ENCODE assay signal across 16 cellular contexts in genomic region chr9:120922404-120923173, GRCh38. TPM values are rescaled to one million over a fixed set of nuclear protein-coding genes. Genes with fewer than 3 reads are reported as not detected.
DNase-seq lines count a peak whose midpoint lies in the region; ATAC-seq, FAIRE-seq and TF ChIP-seq lines count a peak whose summit lies in the region.
"Had no signal": no experiment of that assay in that cellular context is flagged by ENCODE, and none has a peak within 500 bp of the region (broad histone marks: within the 10 kb centered on the region; RNA-seq: fewer than 3 reads in every experiment).

No MANE protein-coding gene starts in this region.

- H2AK9ac ChIP-seq in IMR-90 (replicated peaks; ENCODE audit: low read depth, low read length, poor library complexity), result no peak overlapping the region

- peak overlapping the region; percentile 90 for H3K27ac Mint-ChIP-seq in activated CD4-positive, alpha-beta T cell treated with anti-CD3 and anti-CD28 coated beads for 36 hours
- peak overlapping the region; percentile 95 for H3K27ac Mint-ChIP-seq in activated naive CD8-positive, alpha-beta T cell treated with anti-CD3 and anti-CD28 coated beads, Interleukin-2, amount 50 U/mL, for 24 hours

- H3K4me2 ChIP-seq in IMR-90 (ENCODE audit: low read depth, low read length), result no peak overlapping the region
- H3K4me2 ChIP-seq: SK-N-SH had no signal

- H3K9ac ChIP-seq in IMR-90 (ENCODE audit: low read depth, low read length), result no peak overlapping the region
- H3K9ac ChIP-seq: SK-N-SH had no signal

- H3K14ac ChIP-seq in IMR-90 (replicated peaks; ENCODE audit: low read depth, low read length), result no peak overlapping the region

- no peak overlapping the region for H2BK15ac ChIP-seq in IMR-90 (ENCODE audit: low read depth, low read length)

- no CpG with 5 or more reads among the region's 7 CpGs for WGBS in IMR-90 (ENCODE audit: extremely low coverage in 2 of 2, insufficient read length in 1 of 2), 2 experiments
- WGBS in small intestine, 3 donors, result 61 to 75% (median 65%) methylated on average over 7 of the region's 7 CpGs

- POLR2A ChIA-PET in activated CD4-positive, alpha-beta T cell treated with anti-CD3 and anti-CD28 coated beads for 36 hours (lab: Charles Lee), result interaction anchor here (1.1 to 1.9 kb wide), 3 partner anchors 9 to 78 kb away, joined by 4 to 6 read pairs (median 5); no protein-coding TSS in a partner anchor
- POLR2A ChIA-PET in IMR-90 (lab: Charles Lee; ENCODE audit: unreplicated experiment), result interaction anchor here (0.9 kb wide), 1 partner anchor 9 kb away, joined by 6 read pairs; no protein-coding TSS in a partner anchor

- FAIRE-seq in small intestine (lab: Jason Lieb, UNC), result no peak
- FAIRE-seq: A204.1 had no signal

- no peak for TF ChIP-seq CTCF in IMR-90 (conservative IDR thresholded peaks at IDR 0.05; ENCODE audit: low read depth, low read length)

- H2BK20ac ChIP-seq in IMR-90 (ENCODE audit: low read depth, low read length), result no peak overlapping the region

- H3K4me1 ChIP-seq in IMR-90 (ENCODE audit: control insufficient read depth, insufficient read depth, low read length) (peaks cover 26% of the 10 kb centered on the region), small intestine (ENCODE audit: control insufficient read depth in 2 of 2, insufficient read depth in 1 of 2, low read depth in 1 of 2, low read length in 1 of 2) (peaks cover 0 to 6% of the 10 kb centered on the region in 2 donors)

- DNase-seq in activated CD4-positive, alpha-beta T cell treated with anti-CD3 and anti-CD28 coated beads for 36 hours, result no peak
- no peak for DNase-seq in activated CD4-positive, alpha-beta T cell treated with anti-CD3 and anti-CD28 coated beads for 1 hour
- DNase-seq in IMR-90, result no peak
- no peak for DNase-seq in activated naive CD8-positive, alpha-beta T cell treated with anti-CD3 and anti-CD28 coated beads, Interleukin-2, amount 50 U/mL, for 24 hours
- no peak for DNase-seq in small intestine
- no peak for DNase-seq in HCEC 1CT
- DNase-seq in NK-92 (lab: John Stamatoyannopoulos, UW; ENCODE audit: unreplicated experiment), result no peak
- DNase-seq: gastrocnemius medialis, MM.1S, naive B cell, NCI-H2171 treated with DMSO at 0.1 percent for 48 hours, right lobe of liver had no signal

- CTCF ChIA-PET in activated CD4-positive, alpha-beta T cell treated with anti-CD3 and anti-CD28 coated beads for 36 hours (lab: Charles Lee), result interaction anchor here (0.6 to 2.6 kb wide), 7 partner anchors 10 to 76 kb away, joined by 3 to 9 read pairs (median 4); no protein-coding TSS in a partner anchor
- CTCF ChIA-PET in IMR-90 (lab: Yijun Ruan, JAX), result no interaction called here

- no peak for TF ChIP-seq RAD21 in IMR-90 (IDR thresholded peaks at IDR 0.05; ENCODE audit: low read length)

- no peak overlapping the region for H4K91ac ChIP-seq in IMR-90 (ENCODE audit: insufficient read depth, low read depth, low read length)

- H4K8ac ChIP-seq in IMR-90 (ENCODE audit: low read depth in 2 of 2, low read length in 2 of 2), result no peak overlapping the region

- no peaks in the 10 kb centered on the region for H4K20me1 ChIP-seq in IMR-90 (ENCODE audit: insufficient read depth, low read length)

- in situ Hi-C loops in IMR-90 (cut with MboI; ENCODE audit: low sequenced_read_pairs), result no loop called here

- H2AFZ ChIP-seq in IMR-90 (replicated peaks; ENCODE audit: low read length, poor library complexity), result no peak overlapping the region

- H3K27me3 ChIP-seq in IMR-90 (ENCODE audit: control insufficient read depth, insufficient read depth, low read length) (no peaks in the 10 kb centered on the region), small intestine (ENCODE audit: control insufficient read depth in 2 of 2, insufficient read depth in 2 of 2, low read length in 2 of 2) (no peaks in the 10 kb centered on the region)
- H3K27me3 ChIP-seq: gastrocnemius medialis, right lobe of liver had no signal

- H2BK120ac ChIP-seq in IMR-90 (ENCODE audit: low read depth, low read length), result no peak overlapping the region

- H3K9me1 ChIP-seq in IMR-90 (ENCODE audit: insufficient read depth, low read length), result peaks cover 26% of the 10 kb centered on the region

- peak overlapping the region; percentile 90 for H3K4me3 Mint-ChIP-seq in activated CD4-positive, alpha-beta T cell treated with anti-CD3 and anti-CD28 coated beads for 36 hours
- peak overlapping the region; percentile 90 for H3K4me3 Mint-ChIP-seq in activated naive CD8-positive, alpha-beta T cell treated with anti-CD3 and anti-CD28 coated beads, Interleukin-2, amount 50 U/mL, for 24 hours
- H3K4me3 Mint-ChIP-seq: naive B cell had no signal

- dilution Hi-C loops in IMR-90 (cut with HindIII; ENCODE audit: low sequenced_read_pairs, unreplicated experiment), result no loop called here

- no peak overlapping the region for H3K56ac ChIP-seq in IMR-90 (ENCODE audit: extremely low read depth, insufficient read depth, low read length)

- no peak overlapping the region for H2BK5ac ChIP-seq in IMR-90 (ENCODE audit: low read depth, low read length, poor library complexity, severe bottlenecking)

- H3K36me3 ChIP-seq in IMR-90 (ENCODE audit: control insufficient read depth, insufficient read depth, low read length) (no peaks in the 10 kb centered on the region), small intestine (ENCODE audit: control insufficient read depth in 2 of 2, insufficient read depth in 2 of 2, low read length in 2 of 2) (no peaks in the 10 kb centered on the region)
- H3K36me3 ChIP-seq: gastrocnemius medialis, right lobe of liver had no signal

- peaks cover 86% of the 10 kb centered on the region for H3K36me3 Mint-ChIP-seq in activated CD4-positive, alpha-beta T cell treated with anti-CD3 and anti-CD28 coated beads for 36 hours (ENCODE audit: low read depth)
- peaks cover 82% of the 10 kb centered on the region for H3K36me3 Mint-ChIP-seq in activated naive CD8-positive, alpha-beta T cell treated with anti-CD3 and anti-CD28 coated beads, Interleukin-2, amount 50 U/mL, for 24 hours (ENCODE audit: low read depth)
- H3K36me3 Mint-ChIP-seq: naive B cell had no signal

- BruUV-seq in IMR-90 (replicated peaks; lab: Mats Ljungman, UMichigan), result no TSS peak

- H3K18ac ChIP-seq in IMR-90 (ENCODE audit: low read depth, low read length), result no peak overlapping the region

- peaks cover 77% of the 10 kb centered on the region for H3K4me1 Mint-ChIP-seq in activated CD4-positive, alpha-beta T cell treated with anti-CD3 and anti-CD28 coated beads for 36 hours
- H3K4me1 Mint-ChIP-seq in activated naive CD8-positive, alpha-beta T cell treated with anti-CD3 and anti-CD28 coated beads, Interleukin-2, amount 50 U/mL, for 24 hours, result peaks cover 80% of the 10 kb centered on the region

- intact Hi-C loops in activated CD4-positive, alpha-beta T cell treated with anti-CD3 and anti-CD28 coated beads for 36 hours (cut with DNase I, micrococcal nuclease), result no loop called here
- intact Hi-C loops in IMR-90 (cut with micrococcal nuclease), result no loop called here

- H3K23ac ChIP-seq in IMR-90 (ENCODE audit: low read depth, low read length), result 0 out of 2 replicates have a peak overlapping the region, but pooled peaks have one; percentile 33

- no peak overlapping the region for H3K4ac ChIP-seq in IMR-90 (ENCODE audit: low read depth, low read length)

- H3K9me3 ChIP-seq in IMR-90 (ENCODE audit: control insufficient read depth, insufficient read depth, low read length) (no peaks in the 10 kb centered on the region), small intestine (ENCODE audit: control insufficient read depth, low read depth) (no peaks in the 10 kb centered on the region)
- H3K9me3 ChIP-seq: gastrocnemius medialis, right lobe of liver, SK-N-SH had no signal

- H3K9me3 Mint-ChIP-seq in activated CD4-positive, alpha-beta T cell treated with anti-CD3 and anti-CD28 coated beads for 36 hours (ENCODE audit: low read depth), result no peaks in the 10 kb centered on the region
- no peaks in the 10 kb centered on the region for H3K9me3 Mint-ChIP-seq in activated naive CD8-positive, alpha-beta T cell treated with anti-CD3 and anti-CD28 coated beads, Interleukin-2, amount 50 U/mL, for 24 hours
- H3K9me3 Mint-ChIP-seq: naive B cell had no signal

- H3K79me1 ChIP-seq in IMR-90 (ENCODE audit: low read depth in 1 of 2, low read length in 2 of 2), result peaks cover 0 to 29% of the 10 kb centered on the region in 2 experiments; a peak in 2 of 4 replicates

- no peak overlapping the region for H4K5ac ChIP-seq in IMR-90 (ENCODE audit: low read depth, low read length)

- no peak for ATAC-seq in activated CD4-positive, alpha-beta T cell treated with anti-CD3 and anti-CD28 coated beads for 36 hours
- ATAC-seq in IMR-90 (ENCODE audit: low read depth) (no peak), HG02623 (IDR thresholded peaks at IDR 0.05; ENCODE audit: unreplicated experiment) (no peak)
- no peak for ATAC-seq in activated naive CD8-positive, alpha-beta T cell treated with anti-CD3 and anti-CD28 coated beads, Interleukin-2, amount 50 U/mL, for 24 hours
- ATAC-seq: gastrocnemius medialis, right lobe of liver had no signal

- H3K4me3 ChIP-seq in IMR-90 (ENCODE audit: insufficient read depth, low read depth, low read length) (no peak overlapping the region), small intestine (ENCODE audit: low read depth in 1 of 2, low read length in 2 of 2) (no peak overlapping the region)
- H3K4me3 ChIP-seq: gastrocnemius medialis, right lobe of liver had no signal

- H3K27ac ChIP-seq in IMR-90 (ENCODE audit: insufficient read depth, low read length), result no peak overlapping the region
- H3K27ac ChIP-seq in small intestine (ENCODE audit: low read depth in 1 of 2, low read length in 1 of 2), result peak overlapping the region; percentile 23 to 45
- H3K27ac ChIP-seq: HL-60, right lobe of liver had no signal

- H3K27me3 Mint-ChIP-seq in activated CD4-positive, alpha-beta T cell treated with anti-CD3 and anti-CD28 coated beads for 36 hours, result no peaks in the 10 kb centered on the region
- no peaks in the 10 kb centered on the region for H3K27me3 Mint-ChIP-seq in activated naive CD8-positive, alpha-beta T cell treated with anti-CD3 and anti-CD28 coated beads, Interleukin-2, amount 50 U/mL, for 24 hours
- H3K27me3 Mint-ChIP-seq: naive B cell had no signal

- H2AK5ac ChIP-seq in IMR-90 (ENCODE audit: low read depth, low read length), result no peak overlapping the region

- TF ChIP-seq POLR2A in IMR-90 (IDR thresholded peaks at IDR 0.05; ENCODE audit: low read depth, low read length), result no peak

RNA-seq across cellular contexts. Expression of gene TRAF1, which starts 4.0 kb away (rescaled TPM):
- 100 to 1,000 TPM; 103 to 113 TPM for total RNA-seq in activated CD4-positive, alpha-beta T cell treated with anti-CD3 and anti-CD28 coated beads for 36 hours
- 3.1 and 3.9 TPM in 2 replicates for total RNA-seq in IMR-90 (2012; rRNA removed)
- polyA plus RNA-seq in IMR-90 (2012; rRNA removed) (3.7 and 4.1 TPM in 2 replicates), small intestine (1 to 10 TPM; 1.1 to 2.8 (median 1.1) TPM)
- 2.0 and 2.9 TPM in 2 replicates for polyA plus RNA-seq in IMR-90 (2012; cell fraction: cytosol; rRNA removed)
- 5.6 and 6.9 TPM in 2 replicates for polyA plus RNA-seq in IMR-90 (2012; cell fraction: nucleus; rRNA removed; ENCODE audit: low replicate concordance)

RNA-seq across cellular contexts. Expression of gene PHF19, which starts 45.6 kb away (rescaled TPM):
- total RNA-seq in activated CD4-positive, alpha-beta T cell treated with anti-CD3 and anti-CD28 coated beads for 36 hours, result 100 to 1,000 TPM; 168 to 169 TPM
- 36.1 and 37.6 TPM in 2 replicates for total RNA-seq in IMR-90 (2012; rRNA removed)
- polyA plus RNA-seq in IMR-90 (2012; rRNA removed) (55.6 and 56.9 TPM in 2 replicates), small intestine (10 to 100 TPM in 1 of 3 donors, 1 to 10 TPM in 2; 2.0 to 35.7 (median 6.5) TPM)
- 52.9 and 59.9 TPM in 2 replicates for polyA plus RNA-seq in IMR-90 (2012; cell fraction: cytosol; rRNA removed)
- polyA plus RNA-seq in IMR-90 (2012; cell fraction: nucleus; rRNA removed; ENCODE audit: low replicate concordance), result 37.1 and 52.4 TPM in 2 replicates

Comparison
In these comparisons a context has a peak if more than half of its experiments do, and no peak if none do; other contexts are left out.
1. RNA of gene TRAF1, which starts 4.0 kb away (total RNA-seq): 103 to 113 TPM in activated CD4-positive, alpha-beta T cell treated with anti-CD3 and anti-CD28 coated beads for 36 hours; 3.1 to 3.9 TPM in IMR-90; every median in the first group is over 10 times any median in the second.